ENCODE assay signal across 12 cellular contexts in the genomic region with DNA sequence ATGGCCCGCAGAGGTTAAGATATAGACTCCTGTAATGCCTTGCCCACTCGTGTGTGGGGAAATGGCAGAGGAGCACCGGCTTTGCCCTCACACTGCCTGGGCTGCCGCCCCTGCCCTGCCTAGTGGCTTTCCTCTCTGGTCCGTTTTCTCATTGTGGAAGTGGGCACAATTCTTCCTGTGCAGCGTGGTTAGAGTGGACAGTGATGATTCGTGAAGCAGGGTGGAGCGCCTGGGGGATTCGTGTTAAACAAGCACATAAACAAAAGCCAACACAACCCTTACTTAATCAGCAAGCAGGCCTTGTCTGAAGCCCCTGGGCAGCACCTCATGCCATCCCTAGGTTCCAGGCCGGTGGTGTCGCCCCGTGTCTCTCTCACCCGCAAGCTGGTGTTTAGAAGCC.
A peak's percentile ranks its signal among the peaks of the same experiment; 100 is the strongest.
DNase-seq lines count a peak whose midpoint lies in the region; ATAC-seq lines count a peak whose summit lies in the region.
"Had no signal": no experiment of that assay in that cellular context is flagged by ENCODE, and none has a peak within 500 bp of the region (broad histone marks: within the 10 kb centered on the region; RNA-seq: fewer than 3 reads in every experiment).

No MANE protein-coding gene starts in this region.

- ATAC-seq in HG03095 (IDR thresholded peaks at IDR 0.05; ENCODE audit: unreplicated experiment) (no peak), GM18907 (IDR thresholded peaks at IDR 0.05; ENCODE audit: unreplicated experiment) (no peak)

- H3K27ac ChIP-seq in epithelial cell of prostate (peak overlapping the region; percentile 29), skin epidermis (peak overlapping the region in 11 of 21 experiments; percentile 12 to 95 (median 66))
- H3K27ac ChIP-seq: 22Rv1 had no signal

- H3K27ac Mint-ChIP-seq in T-helper 1 cell treated with Interleukin-12 subunit alpha and Interleukin-12 subunit beta and Interleukin-4 antibody, amounts not matched to agents 30 μg/mL and 1 μg/mL, for 36 hours: peak overlapping the region; percentile 60
- H3K27ac Mint-ChIP-seq: nephron progenitor cell had no signal

- peaks cover 32% of the 10 kb centered on the region for H3K36me3 Mint-ChIP-seq in T-helper 1 cell treated with Interleukin-12 subunit alpha and Interleukin-12 subunit beta and Interleukin-4 antibody, amounts not matched to agents 30 μg/mL and 1 μg/mL, for 36 hours (ENCODE audit: low read depth)

- H3K9me3 Mint-ChIP-seq in T-helper 1 cell treated with Interleukin-12 subunit alpha and Interleukin-12 subunit beta and Interleukin-4 antibody, amounts not matched to agents 30 μg/mL and 1 μg/mL, for 36 hours: no peaks in the 10 kb centered on the region
- H3K9me3 Mint-ChIP-seq: nephron progenitor cell had no signal

- no peaks in the 10 kb centered on the region for H3K27me3 Mint-ChIP-seq in T-helper 1 cell treated with Interleukin-12 subunit alpha and Interleukin-12 subunit beta and Interleukin-4 antibody, amounts not matched to agents 30 μg/mL and 1 μg/mL, for 36 hours (ENCODE audit: low read depth)

- H3K4me3 ChIP-seq in skin epidermis: no peak overlapping the region
- no peak overlapping the region for H3K4me3 ChIP-seq in H7 (ENCODE audit: insufficient read depth, low read depth, low read length)
- H3K4me3 ChIP-seq: MG63 had no signal

- peaks cover 1% of the 10 kb centered on the region for H3K36me3 ChIP-seq in H7 (replicated peaks; ENCODE audit: control insufficient read depth, insufficient read depth, low read length)

- peaks cover 53% of the 10 kb centered on the region for H3K4me1 Mint-ChIP-seq in T-helper 1 cell treated with Interleukin-12 subunit alpha and Interleukin-12 subunit beta and Interleukin-4 antibody, amounts not matched to agents 30 μg/mL and 1 μg/mL, for 36 hours (ENCODE audit: low read depth)

- DNase-seq in T-helper 1 cell (no peak), RPMI7951 (ENCODE audit: low read depth) (peak; percentile 39), epithelial cell of prostate (ENCODE audit: low read depth, low spot score) (no peak), H7 (no peak)
- DNase-seq: MG63, NCI-H524 treated with DMSO at 0.1 percent for 48 hours, nephron progenitor cell had no signal

- peak overlapping the region; percentile 45 for H3K4me3 Mint-ChIP-seq in T-helper 1 cell treated with Interleukin-12 subunit alpha and Interleukin-12 subunit beta and Interleukin-4 antibody, amounts not matched to agents 30 μg/mL and 1 μg/mL, for 36 hours
- H3K4me3 Mint-ChIP-seq: nephron progenitor cell had no signal

- no peaks in the 10 kb centered on the region for H3K27me3 ChIP-seq in H7 (ENCODE audit: control insufficient read depth, insufficient read depth, low read length)
- H3K27me3 ChIP-seq: MG63 had no signal
